14 cellular contexts compared by ENCODE assay signal in genomic region chr4:38762560-38762959, GRCh38. TPM values are rescaled to one million over a fixed set of nuclear protein-coding genes. Genes with fewer than 3 reads are reported as not detected.
DNase-seq lines count a peak whose midpoint lies in the region; ATAC-seq, FAIRE-seq and TF ChIP-seq lines count a peak whose summit lies in the region.
"Had no signal": no experiment of that assay in that cellular context is flagged by ENCODE, and none has a peak within 500 bp of the region (broad histone marks: within the 10 kb centered on the region; RNA-seq: fewer than 3 reads in every experiment).

No MANE protein-coding gene starts in this region.

- TF ChIP-seq CTCF in Peyer's patch (IDR thresholded peaks at IDR 0.05) (no peak), omental fat pad (IDR thresholded peaks at IDR 0.05) (no peak), pancreas (IDR thresholded peaks at IDR 0.05) (no peak), right atrium auricular region (IDR thresholded peaks at IDR 0.05) (no peak)

- no peak for TF ChIP-seq POLR2A in Peyer's patch (IDR thresholded peaks at IDR 0.05)

- DNase-seq in Peyer's patch = peak in 2 of 3 donors; percentile 57 to 60
- DNase-seq in omental fat pad (ENCODE audit: low spot score) = no peak
- no peak for DNase-seq in pancreas
- no peak for DNase-seq in NOMO-1 (lab: John Stamatoyannopoulos, UW; ENCODE audit: unreplicated experiment in 2 of 2)
- no peak for DNase-seq in right atrium auricular region (ENCODE audit: low spot score)
- DNase-seq: EL; midbrain; NCI-H1105; stimulated activated CD4-positive, alpha-beta T cell treated with anti-CD3 and anti-CD28 coated beads, Interleukin-4, amount 100 ng/mL, for 1 hour had no signal

- ATAC-seq in GM18907 (IDR thresholded peaks at IDR 0.05; ENCODE audit: unreplicated experiment) = peak; percentile 27
- peak; percentile 35 for ATAC-seq in HG02642 (IDR thresholded peaks at IDR 0.05; ENCODE audit: poor library complexity, unreplicated experiment)
- ATAC-seq in omental fat pad (ENCODE audit: low FRiP score) = no peak
- no peak for ATAC-seq in pancreas

- H3K27me3 ChIP-seq in Peyer's patch (no peaks in the 10 kb centered on the region), pancreas (no peaks in the 10 kb centered on the region), right atrium auricular region (no peaks in the 10 kb centered on the region)

- H3K4me1 ChIP-seq in Peyer's patch = no peaks in the 10 kb centered on the region
- no peaks in the 10 kb centered on the region for H3K4me1 ChIP-seq in pancreas
- peaks cover 0 to 4% of the 10 kb centered on the region in 2 donors for H3K4me1 ChIP-seq in right atrium auricular region

- no peaks in the 10 kb centered on the region for H3K36me3 ChIP-seq in Peyer's patch
- no peaks in the 10 kb centered on the region for H3K36me3 ChIP-seq in pancreas
- no peaks in the 10 kb centered on the region for H3K36me3 ChIP-seq in right atrium auricular region

- H3K27ac ChIP-seq in Peyer's patch = peak overlapping the region in 2 of 4 donors; percentile 52 to 79
- H3K27ac ChIP-seq in pancreas = no peak overlapping the region
- no peak overlapping the region for H3K27ac ChIP-seq in right atrium auricular region

- intact Hi-C loops in pancreas (cut with DNase I) = loop anchor here in 2 of 3 donors (10.0 kb wide), 2 partner anchors 82 to 102 kb away; partner anchors contain the start of gene FAM114A1 (in 1 of the 2)

- H3K9me3 ChIP-seq in Peyer's patch = no peaks in the 10 kb centered on the region
- H3K9me3 ChIP-seq in pancreas = no peaks in the 10 kb centered on the region
- no peaks in the 10 kb centered on the region for H3K9me3 ChIP-seq in right atrium auricular region

- WGBS in pancreas, 2 donors = 87 to 93% methylated on average over 14 of the region's 14 CpGs

- H3K4me3 ChIP-seq in GM08714 (ENCODE audit: low read length) = peak overlapping the region; percentile 43; the same call in 1 of the 2 replicates
- H3K4me3 ChIP-seq in Peyer's patch = no peak overlapping the region
- H3K4me3 ChIP-seq in pancreas = no peak overlapping the region
- no peak overlapping the region for H3K4me3 ChIP-seq in right atrium auricular region

- FAIRE-seq in pancreas (lab: Jason Lieb, UNC) = no peak

RNA-seq across cellular contexts. Expression of gene TLR10, which starts 20.2 kb away (rescaled TPM):
- total RNA-seq in Peyer's patch (10 to 100 TPM in 1 of 4 donors, 1 to 10 TPM in 1, not detected in 2; 2.0 to 37.1 TPM), omental fat pad (1 to 10 TPM in 1 of 4 donors, under 1 TPM in 3; 0.12 to 2.5 (median 0.33) TPM), pancreas (1 to 10 TPM in 1 of 6 donors, under 1 TPM in 4, not detected in 1; 0.04 to 1.2 (median 0.20) TPM), right atrium auricular region (under 1 TPM in 1 of 2 donors, not detected in 1; 0.08 TPM)
- polyA plus RNA-seq in pancreas = under 1 TPM; 0.08 to 0.12 TPM
- total RNA-seq: pulmonary artery endothelial cell, RPMI7951 had no signal

RNA-seq across cellular contexts. Expression of gene TLR1, which starts 42.0 kb away (rescaled TPM):
- 10 to 100 TPM in 2 of 4 donors, 1 to 10 TPM in 2; 2.3 to 33.8 (median 8.5) TPM for total RNA-seq in Peyer's patch
- total RNA-seq in omental fat pad = 10 to 100 TPM; 17.0 to 35.8 (median 27.1) TPM
- total RNA-seq in pancreas = 10 to 100 TPM in 2 of 6 donors, 1 to 10 TPM in 4; 3.7 to 25.3 (median 7.4) TPM
- polyA plus RNA-seq in pancreas = 1 to 10 TPM; 1.3 to 1.4 TPM
- total RNA-seq in right atrium auricular region = 1 to 10 TPM; 3.6 to 8.9 TPM

Comparison
In these comparisons a context has a peak if more than half of its experiments do, and no peak if none do; other contexts are left out.
1. ATAC-seq: peak in GM18907 (single experiment) and HG02642 (single experiment); none in omental fat pad (single experiment) and pancreas (0 of 4).
2. DNase-seq: peak in Peyer's patch (2 of 3); none in omental fat pad (single experiment), pancreas (0 of 6), NOMO-1 (0 of 2) and right atrium auricular region (single experiment).